16 cellular contexts compared by ENCODE assay signal in genomic region chr2:240225660-240226475, GRCh38.
DNase-seq lines count a peak whose midpoint lies in the region; ATAC-seq, FAIRE-seq and TF ChIP-seq lines count a peak whose summit lies in the region.
"Had no signal": no experiment of that assay in that cellular context is flagged by ENCODE, and none has a peak within 500 bp of the region (broad histone marks: within the 10 kb centered on the region; RNA-seq: fewer than 3 reads in every experiment).

No MANE protein-coding gene starts in this region.

- RAD21 ChIA-PET in GM12878 (lab: Charles Lee; ENCODE audit: unreplicated experiment): no interaction called here

- no peaks in the 10 kb centered on the region for H4K20me1 ChIP-seq in GM12878 (ENCODE audit: control insufficient read depth, insufficient read depth)

- in situ Hi-C loops in GM12878 (cut with MboI): no loop called here

- peaks cover 6% of the 10 kb centered on the region for H3K36me3 Mint-ChIP-seq in Calu3 (ENCODE audit: insufficient read depth, unreplicated experiment)
- H3K36me3 Mint-ChIP-seq: CD4-positive, CD25-positive, alpha-beta regulatory T cell had no signal

- H3K4me3 Mint-ChIP-seq in Calu3 (ENCODE audit: low read depth, unreplicated experiment): no peak overlapping the region
- H3K4me3 Mint-ChIP-seq: activated naive CD8-positive, alpha-beta T cell treated with anti-CD3 and anti-CD28 coated beads, Interleukin-2, amount 10 ng/mL, durations not matched to agents 7 days and 5 days; CD4-positive, CD25-positive, alpha-beta regulatory T cell; stimulated activated naive CD8-positive, alpha-beta T cell treated with anti-CD3 and anti-CD28 coated beads, Interleukin-15, amount 100 ng/mL, for 72 hours had no signal

- TF ChIP-seq POLR2A in GM12878 (IDR thresholded peaks at IDR 0.05; ENCODE audit: low read depth, low read length) (no peak), esophagus muscularis mucosa (IDR thresholded peaks at IDR 0.05; ENCODE audit: low read depth) (no peak)

- no peak overlapping the region for H3K4me3 ChIP-seq in HEK293 (ENCODE audit: low read depth, low read length)
- no peak overlapping the region for H3K4me3 ChIP-seq in GM12878
- no peak overlapping the region for H3K4me3 ChIP-seq in MG63
- H3K4me3 ChIP-seq in esophagus muscularis mucosa: no peak overlapping the region
- H3K4me3 ChIP-seq: lung had no signal

- POLR2A ChIA-PET in HEK293 (lab: Yijun Ruan, JAX): no interaction called here
- POLR2A ChIA-PET in GM12878 (lab: Charles Lee): no interaction called here

- ATAC-seq in GM12878 (no peak), left lobe of liver (peak; percentile 48)
- ATAC-seq: stimulated activated naive CD8-positive, alpha-beta T cell treated with anti-CD3 and anti-CD28 coated beads, Interleukin-15, amount 100 ng/mL, for 72 hours had no signal

- H3K79me2 ChIP-seq in GM12878 (ENCODE audit: control insufficient read depth, insufficient read depth, low read length): no peaks in the 10 kb centered on the region

- H3K4me1 ChIP-seq in HEK293 (ENCODE audit: control insufficient read depth, insufficient read depth, low read length) (no peaks in the 10 kb centered on the region), GM12878 (ENCODE audit: control insufficient read depth, insufficient read depth, low read length) (no peaks in the 10 kb centered on the region), esophagus muscularis mucosa (no peaks in the 10 kb centered on the region)

- H3K27me3 Mint-ChIP-seq in Calu3 (ENCODE audit: unreplicated experiment): peaks cover 60% of the 10 kb centered on the region

- H3K36me3 ChIP-seq in HEK293 (ENCODE audit: control insufficient read depth in 2 of 2, insufficient read depth in 1 of 2, low read length in 2 of 2) (no peaks in the 10 kb centered on the region), GM12878 (ENCODE audit: control insufficient read depth in 2 of 2, insufficient read depth in 2 of 2, low read length in 1 of 2) (no peaks in the 10 kb centered on the region), MG63 (no peaks in the 10 kb centered on the region), esophagus muscularis mucosa (no peaks in the 10 kb centered on the region)

- no peak for TF ChIP-seq RAD21 in GM12878 (IDR thresholded peaks at IDR 0.05; ENCODE audit: insufficient read depth, low read depth, low read length)

- SMC1A ChIA-PET in GM12878 (lab: Charles Lee; ENCODE audit: uncharacterized antibody, unreplicated experiment): no interaction called here

- DNase-seq in Calu3 (peak; percentile 28), GM12878 (ENCODE audit: low read depth, low spot score) (no peak), left lobe of liver (ENCODE audit: low spot score) (no peak), MG63 (no peak), Ammon's horn (ENCODE audit: low spot score) (no peak), esophagus muscularis mucosa (ENCODE audit: extremely low spot score) (no peak)
- DNase-seq in effector CD4-positive, alpha-beta T cell: no peak
- DNase-seq: activated naive CD8-positive, alpha-beta T cell treated with anti-CD3 and anti-CD28 coated beads, Interleukin-2, amount 10 ng/mL, durations not matched to agents 7 days and 5 days; CD4-positive, CD25-positive, alpha-beta regulatory T cell; cerebellar nuclear complex; GF-D8; NCI-H1694 had no signal

- TF ChIP-seq CTCF in Calu3 (IDR thresholded peaks at IDR 0.05; ENCODE audit: unreplicated experiment) (peak; percentile 34), HEK293 (tag by site-specific recombination; IDR thresholded peaks at IDR 0.05) (no peak), GM12878 (IDR thresholded peaks at IDR 0.05 in 2 of 3, conservative IDR thresholded peaks at IDR 0.05 in 1 of 3; ENCODE audit: control insufficient read depth in 2 of 3, extremely low read depth in 1 of 3, insufficient read depth in 1 of 3, low read depth in 3 of 3, low read length in 3 of 3) (peak in 2 of 3 experiments; percentile 6 to 24; a peak in 2 of 6 replicates), esophagus muscularis mucosa (IDR thresholded peaks at IDR 0.05) (no peak)

- H3K27ac ChIP-seq in HEK293 (ENCODE audit: extremely low read depth, low read depth, low read length) (no peak overlapping the region), GM12878 (ENCODE audit: control insufficient read depth, insufficient read depth) (no peak overlapping the region), esophagus muscularis mucosa (replicated peaks in 1 of 4) (no peak overlapping the region)

- H3K4me1 Mint-ChIP-seq in Calu3 (ENCODE audit: low read depth, unreplicated experiment): peaks cover 18% of the 10 kb centered on the region
- H3K4me1 Mint-ChIP-seq: activated naive CD8-positive, alpha-beta T cell treated with anti-CD3 and anti-CD28 coated beads, Interleukin-2, amount 10 ng/mL, durations not matched to agents 7 days and 5 days; stimulated activated naive CD8-positive, alpha-beta T cell treated with anti-CD3 and anti-CD28 coated beads, Interleukin-15, amount 100 ng/mL, for 72 hours had no signal

- 49% methylated on average over 8 of the region's 8 CpGs for WGBS in GM12878 (ENCODE audit: insufficient coverage, insufficient replicate concordance, low lambda C conversion rate, missing lambda C conversion rate)
- 87% methylated on average over 8 of the region's 8 CpGs for WGBS in esophagus muscularis mucosa

- TF ChIP-seq EP300 in GM12878 (IDR thresholded peaks at IDR 0.05; ENCODE audit: borderline replicate concordance in 1 of 2, control insufficient read depth in 1 of 2, low read depth in 2 of 2, low read length in 2 of 2) (no peak), esophagus muscularis mucosa (IDR thresholded peaks at IDR 0.05) (no peak)

- BruUV-seq in Calu3 (replicated peaks; lab: Mats Ljungman, UMichigan): no TSS peak
- no TSS peak for BruUV-seq in GM12878 (replicated peaks; lab: Mats Ljungman, UMichigan)

- H3K9ac ChIP-seq in GM12878 (ENCODE audit: control insufficient read depth, insufficient read depth, low read length): no peak overlapping the region

- intact Hi-C loops in Calu3 (cut with micrococcal nuclease; ENCODE audit: unreplicated experiment) (no loop called here), GM12878 (cut with micrococcal nuclease; ENCODE audit: unreplicated experiment) (no loop called here), esophagus muscularis mucosa (cut with DNase I) (no loop called here)

- H3K27me3 ChIP-seq in GM12878 (replicated peaks in 1 of 2; ENCODE audit: control insufficient read depth in 2 of 2, insufficient read depth in 2 of 2, low read length in 1 of 2): no peaks in the 10 kb centered on the region; a peak in 2 of 4 replicates
- no peaks in the 10 kb centered on the region for H3K27me3 ChIP-seq in MG63
- peaks cover 0 to 59% (median 0%) of the 10 kb centered on the region in 4 donors for H3K27me3 ChIP-seq in esophagus muscularis mucosa

- no peak overlapping the region for H3K4me2 ChIP-seq in GM12878 (ENCODE audit: control insufficient read depth, insufficient read depth)

- H3K27ac Mint-ChIP-seq in Calu3 (ENCODE audit: unreplicated experiment): no peak overlapping the region
- H3K27ac Mint-ChIP-seq: activated naive CD8-positive, alpha-beta T cell treated with anti-CD3 and anti-CD28 coated beads, Interleukin-2, amount 10 ng/mL, durations not matched to agents 7 days and 5 days had no signal

- H2AFZ ChIP-seq in GM12878 (ENCODE audit: control insufficient read depth, low read depth, low read length): no peak overlapping the region

- no peak for FAIRE-seq in GM12878 (lab: Jason Lieb, UNC)
- FAIRE-seq: TTC549 had no signal

- CTCF ChIA-PET in Calu3 (lab: Charles Lee): interaction anchor here (0.6 kb wide), 1 partner anchor 93 kb away, joined by 4 read pairs; no protein-coding TSS in a partner anchor
- CTCF ChIA-PET in HEK293 (lab: Yijun Ruan, JAX): no interaction called here
- CTCF ChIA-PET in GM12878 (lab: Yijun Ruan, JAX): interaction anchor here (1.1 kb wide), 1 partner anchor 201 kb away, joined by 3 read pairs; no protein-coding TSS in a partner anchor

- peaks cover 4% of the 10 kb centered on the region for H3K9me3 Mint-ChIP-seq in Calu3 (ENCODE audit: low read depth, unreplicated experiment)

- no peaks in the 10 kb centered on the region; the same call in 1 of the 2 replicates for H3K9me3 ChIP-seq in HEK293 (ENCODE audit: control insufficient read depth, insufficient read depth, low read depth, low read length)
- H3K9me3 ChIP-seq in GM12878 (replicated peaks; ENCODE audit: control insufficient read depth, insufficient read depth, low read length): no peaks in the 10 kb centered on the region; the same call in 2 of the 3 replicates
- peaks cover 15% of the 10 kb centered on the region for H3K9me3 ChIP-seq in MG63
- peaks cover 0 to 19% (median 14%) of the 10 kb centered on the region in 4 donors for H3K9me3 ChIP-seq in esophagus muscularis mucosa

TF ChIP-seq in HEK293, 187 proteins besides CTCF, POLR2A, EP300 and RAD21 (continues in another document):
- no peak for TF ChIP-seq ZNF18 (tag by site-specific recombination; IDR thresholded peaks at IDR 0.05)

TF ChIP-seq in GM12878, 131 proteins besides CTCF, POLR2A, EP300 and RAD21 (continues in another document):
- TF ChIP-seq TCF3 (IDR thresholded peaks at IDR 0.05; ENCODE audit: borderline replicate concordance, insufficient read depth, low read depth, low read length) (peak; percentile 84; the same call in 1 of the 2 replicates), ETV6 (conservative IDR thresholded peaks at IDR 0.05 in 1 of 2, IDR thresholded peaks at IDR 0.05 in 1 of 2; ENCODE audit: borderline replicate concordance in 1 of 2, low read depth in 1 of 2) (no peak), NBN (IDR thresholded peaks at IDR 0.05) (no peak), BCL3 (IDR thresholded peaks at IDR 0.05; ENCODE audit: borderline replicate concordance, insufficient read depth, low read depth, low read length, poor library complexity, severe bottlenecking) (peak; percentile 98), CHD4 (IDR thresholded peaks at IDR 0.05) (no peak), ESRRA (IDR thresholded peaks at IDR 0.05; ENCODE audit: low read length) (no peak), SMC3 (IDR thresholded peaks at IDR 0.05; ENCODE audit: borderline replicate concordance, low read length) (no peak), ASH2L (IDR thresholded peaks at IDR 0.05; ENCODE audit: borderline replicate concordance, low read depth) (no peak)

Comparison
In these comparisons a context has a peak if more than half of its experiments do, and no peak if none do; other contexts are left out.
1. CTCF ChIP-seq: peak in Calu3 (single experiment) and GM12878 (2 of 3); none in HEK293 (single experiment) and esophagus muscularis mucosa (0 of 3).